Comparison of ENCODE assay signal across 15 cellular contexts in the genomic region with DNA sequence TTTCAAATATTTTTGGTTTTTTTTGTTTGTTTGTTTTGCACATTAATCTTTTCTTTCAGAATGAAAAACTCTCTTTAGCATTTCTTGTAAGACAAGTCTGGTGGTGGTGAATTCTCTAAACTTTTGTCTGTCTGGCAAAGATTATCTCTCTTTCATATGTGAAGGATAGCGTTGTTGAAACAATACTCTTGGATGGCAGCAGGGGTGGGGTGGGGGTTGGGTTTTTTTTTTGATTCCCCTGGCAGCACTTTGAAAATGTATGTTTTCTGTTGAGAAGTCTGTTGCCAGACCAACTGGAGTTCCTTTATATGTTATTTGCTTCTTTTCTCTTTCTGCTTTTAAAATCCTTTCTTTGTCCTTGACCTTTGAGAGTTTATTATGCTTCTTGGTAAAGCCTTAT.
DNase-seq lines count a peak whose midpoint lies in the region; ATAC-seq and TF ChIP-seq lines count a peak whose summit lies in the region.
"Had no signal": no experiment of that assay in that cellular context is flagged by ENCODE, and none has a peak within 500 bp of the region (broad histone marks: within the 10 kb centered on the region; RNA-seq: fewer than 3 reads in every experiment).

No MANE protein-coding gene starts in this region.

- H3K9me3 ChIP-seq in sigmoid colon, result no peaks in the 10 kb centered on the region
- peaks cover 0 to 7% of the 10 kb centered on the region in 2 donors for H3K9me3 ChIP-seq in ascending aorta
- H3K9me3 ChIP-seq: Caco-2 had no signal

- H3K27me3 ChIP-seq in sigmoid colon, result no peaks in the 10 kb centered on the region
- H3K27me3 ChIP-seq in ascending aorta, result no peaks in the 10 kb centered on the region

- H3K27ac Mint-ChIP-seq in activated CD4-positive, alpha-beta memory T cell treated with anti-CD3 and anti-CD28 coated beads, Interleukin-2, amount 10 ng/mL, durations not matched to agents 7 days and 5 days, result peak overlapping the region; percentile 60
- H3K27ac Mint-ChIP-seq in activated CD4-positive, alpha-beta memory T cell treated with anti-CD3 and anti-CD28 coated beads for 36 hours, result no peak overlapping the region
- H3K27ac Mint-ChIP-seq in activated T-helper 1 cell treated with anti-CD3 and anti-CD28 coated beads, Interleukin-12 subunit alpha, Interleukin-12 subunit beta, Interleukin-2, Interleukin-4 antibody, amounts not matched to agents 30 ng/mL and 10 ng/mL and 1 ng/mL, durations not matched to agents 14 hours and 24 hours and 36 hours, result no peak overlapping the region
- peak overlapping the region; percentile 36 to 66 for H3K27ac Mint-ChIP-seq in natural killer cell treated with Interleukin-12 subunit alpha and Interleukin-12 subunit beta and Interleukin-15 and Interleukin-18, amount 100 ng/mL, for 72 hours

- H3K4me1 Mint-ChIP-seq in activated CD4-positive, alpha-beta memory T cell treated with anti-CD3 and anti-CD28 coated beads, Interleukin-2, amount 10 ng/mL, durations not matched to agents 7 days and 5 days, result peaks cover 29% of the 10 kb centered on the region
- H3K4me1 Mint-ChIP-seq in activated CD4-positive, alpha-beta memory T cell treated with anti-CD3 and anti-CD28 coated beads for 36 hours (ENCODE audit: low read depth), result peaks cover 19% of the 10 kb centered on the region
- H3K4me1 Mint-ChIP-seq in activated T-helper 1 cell treated with anti-CD3 and anti-CD28 coated beads, Interleukin-12 subunit alpha, Interleukin-12 subunit beta, Interleukin-2, Interleukin-4 antibody, amounts not matched to agents 30 ng/mL and 10 ng/mL and 1 ng/mL, durations not matched to agents 14 hours and 24 hours and 36 hours (ENCODE audit: low read depth), result peaks cover 33% of the 10 kb centered on the region
- H3K4me1 Mint-ChIP-seq in natural killer cell treated with Interleukin-12 subunit alpha and Interleukin-12 subunit beta and Interleukin-15 and Interleukin-18, amount 100 ng/mL, for 72 hours (ENCODE audit: low read depth in 2 of 2), result peaks cover 34 to 49% of the 10 kb centered on the region in 2 donors

- POLR2A ChIA-PET in activated CD4-positive, alpha-beta memory T cell treated with anti-CD3 and anti-CD28 coated beads, Interleukin-2, amount 10 ng/mL, durations not matched to agents 7 days and 5 days (lab: Charles Lee), result no interaction called here
- POLR2A ChIA-PET in activated CD4-positive, alpha-beta memory T cell treated with anti-CD3 and anti-CD28 coated beads for 36 hours (lab: Charles Lee), result no interaction called here

- in situ Hi-C loops in KBM-7 (cut with MboI; ENCODE audit: low pct_unique_long_range_greater_than_20kb, low sequenced_read_pairs), result no loop called here

- TF ChIP-seq POLR2A in sigmoid colon (IDR thresholded peaks at IDR 0.05), result no peak

- ATAC-seq in natural killer cell treated with Interleukin-12 subunit alpha and Interleukin-12 subunit beta and Interleukin-15 and Interleukin-18, amount 100 ng/mL, for 72 hours, result no peak
- ATAC-seq: left lobe of liver had no signal

- no peak overlapping the region for H3K27ac ChIP-seq in sigmoid colon
- H3K27ac ChIP-seq in ascending aorta, result no peak overlapping the region
- H3K27ac ChIP-seq: parathyroid adenoma had no signal

- CTCF ChIA-PET in activated CD4-positive, alpha-beta memory T cell treated with anti-CD3 and anti-CD28 coated beads, Interleukin-2, amount 10 ng/mL, durations not matched to agents 7 days and 5 days (lab: Charles Lee), result interaction anchor here (1.3 kb wide), 1 partner anchor 321 kb away, joined by 3 read pairs; no protein-coding TSS in a partner anchor
- CTCF ChIA-PET in activated CD4-positive, alpha-beta memory T cell treated with anti-CD3 and anti-CD28 coated beads for 36 hours (lab: Charles Lee), result no interaction called here

- H3K4me3 ChIP-seq in sigmoid colon, result no peak overlapping the region
- H3K4me3 ChIP-seq in ascending aorta, result no peak overlapping the region
- H3K4me3 ChIP-seq: GM12878 had no signal

- H3K9me3 Mint-ChIP-seq in activated CD4-positive, alpha-beta memory T cell treated with anti-CD3 and anti-CD28 coated beads, Interleukin-2, amount 10 ng/mL, durations not matched to agents 7 days and 5 days, result peaks cover 4% of the 10 kb centered on the region
- H3K9me3 Mint-ChIP-seq in activated CD4-positive, alpha-beta memory T cell treated with anti-CD3 and anti-CD28 coated beads for 36 hours, result peaks cover 7% of the 10 kb centered on the region
- peaks cover 8% of the 10 kb centered on the region for H3K9me3 Mint-ChIP-seq in activated T-helper 1 cell treated with anti-CD3 and anti-CD28 coated beads, Interleukin-12 subunit alpha, Interleukin-12 subunit beta, Interleukin-2, Interleukin-4 antibody, amounts not matched to agents 30 ng/mL and 10 ng/mL and 1 ng/mL, durations not matched to agents 14 hours and 24 hours and 36 hours
- H3K9me3 Mint-ChIP-seq in natural killer cell treated with Interleukin-12 subunit alpha and Interleukin-12 subunit beta and Interleukin-15 and Interleukin-18, amount 100 ng/mL, for 72 hours, result no peaks in the 10 kb centered on the region

- DNase-seq in activated CD4-positive, alpha-beta memory T cell treated with anti-CD3 and anti-CD28 coated beads, Interleukin-2, amount 10 ng/mL, durations not matched to agents 7 days and 5 days, result no peak
- DNase-seq in activated CD4-positive, alpha-beta memory T cell treated with anti-CD3 and anti-CD28 coated beads for 36 hours, result no peak
- DNase-seq in KBM-7 (peak; percentile 49), putamen (ENCODE audit: low spot score) (no peak), sigmoid colon (no peak), ascending aorta (ENCODE audit: low spot score in 2 of 2) (no peak)
- no peak for DNase-seq in activated T-helper 1 cell treated with anti-CD3 and anti-CD28 coated beads, Interleukin-12 subunit alpha, Interleukin-12 subunit beta, Interleukin-2, Interleukin-4 antibody, amounts not matched to agents 30 ng/mL and 10 ng/mL and 1 ng/mL, durations not matched to agents 14 hours and 24 hours and 36 hours (ENCODE audit: low spot score)
- no peak for DNase-seq in natural killer cell treated with Interleukin-12 subunit alpha and Interleukin-12 subunit beta and Interleukin-15 and Interleukin-18, amount 100 ng/mL, for 72 hours (ENCODE audit: low spot score)
- DNase-seq: activated naive CD4-positive, alpha-beta T cell treated with Interleukin-2 at 50 U/mL for 16 hours; Caco-2; HCEC 1CT; NCI-H1092 treated with DMSO at 0.1 percent for 48 hours had no signal

- no peaks in the 10 kb centered on the region for H3K36me3 ChIP-seq in sigmoid colon
- no peaks in the 10 kb centered on the region for H3K36me3 ChIP-seq in ascending aorta

- no peak for TF ChIP-seq CTCF in sigmoid colon (IDR thresholded peaks at IDR 0.05)
- no peak for TF ChIP-seq CTCF in ascending aorta (IDR thresholded peaks at IDR 0.05)

- 45% methylated on average over 1 of the region's 1 CpG for WGBS in sigmoid colon, 2 donors

- H3K4me3 Mint-ChIP-seq in activated CD4-positive, alpha-beta memory T cell treated with anti-CD3 and anti-CD28 coated beads, Interleukin-2, amount 10 ng/mL, durations not matched to agents 7 days and 5 days, result no peak overlapping the region
- no peak overlapping the region for H3K4me3 Mint-ChIP-seq in activated CD4-positive, alpha-beta memory T cell treated with anti-CD3 and anti-CD28 coated beads for 36 hours
- peak overlapping the region; percentile 27 for H3K4me3 Mint-ChIP-seq in activated T-helper 1 cell treated with anti-CD3 and anti-CD28 coated beads, Interleukin-12 subunit alpha, Interleukin-12 subunit beta, Interleukin-2, Interleukin-4 antibody, amounts not matched to agents 30 ng/mL and 10 ng/mL and 1 ng/mL, durations not matched to agents 14 hours and 24 hours and 36 hours
- peak overlapping the region; percentile 55 for H3K4me3 Mint-ChIP-seq in natural killer cell treated with Interleukin-12 subunit alpha and Interleukin-12 subunit beta and Interleukin-15 and Interleukin-18, amount 100 ng/mL, for 72 hours

- peaks cover 7% of the 10 kb centered on the region for H3K36me3 Mint-ChIP-seq in activated CD4-positive, alpha-beta memory T cell treated with anti-CD3 and anti-CD28 coated beads, Interleukin-2, amount 10 ng/mL, durations not matched to agents 7 days and 5 days (ENCODE audit: low read depth)
- H3K36me3 Mint-ChIP-seq in activated CD4-positive, alpha-beta memory T cell treated with anti-CD3 and anti-CD28 coated beads for 36 hours, result peaks cover 2% of the 10 kb centered on the region
- H3K36me3 Mint-ChIP-seq in activated T-helper 1 cell treated with anti-CD3 and anti-CD28 coated beads, Interleukin-12 subunit alpha, Interleukin-12 subunit beta, Interleukin-2, Interleukin-4 antibody, amounts not matched to agents 30 ng/mL and 10 ng/mL and 1 ng/mL, durations not matched to agents 14 hours and 24 hours and 36 hours (ENCODE audit: low read depth), result peaks cover 5% of the 10 kb centered on the region
- H3K36me3 Mint-ChIP-seq in natural killer cell treated with Interleukin-12 subunit alpha and Interleukin-12 subunit beta and Interleukin-15 and Interleukin-18, amount 100 ng/mL, for 72 hours, result peaks cover 18% of the 10 kb centered on the region

- intact Hi-C loops in activated CD4-positive, alpha-beta memory T cell treated with anti-CD3 and anti-CD28 coated beads for 36 hours (cut with micrococcal nuclease), result loop anchor here (2.0 kb wide), 1 partner anchor 16 kb away; no protein-coding TSS in a partner anchor
- intact Hi-C loops in activated T-helper 1 cell treated with anti-CD3 and anti-CD28 coated beads, Interleukin-12 subunit alpha, Interleukin-12 subunit beta, Interleukin-2, Interleukin-4 antibody, amounts not matched to agents 30 ng/mL and 10 ng/mL and 1 ng/mL, durations not matched to agents 14 hours and 24 hours and 36 hours (cut with micrococcal nuclease), result loop anchor here (2.0 to 5.0 kb wide), 3 partner anchors 16 to 158 kb away; no protein-coding TSS in a partner anchor
- intact Hi-C loops in sigmoid colon (cut with DNase I) (no loop called here), ascending aorta (cut with DNase I) (no loop called here)

- peaks cover 1% of the 10 kb centered on the region for H3K27me3 Mint-ChIP-seq in activated CD4-positive, alpha-beta memory T cell treated with anti-CD3 and anti-CD28 coated beads, Interleukin-2, amount 10 ng/mL, durations not matched to agents 7 days and 5 days
- H3K27me3 Mint-ChIP-seq in activated CD4-positive, alpha-beta memory T cell treated with anti-CD3 and anti-CD28 coated beads for 36 hours, result no peaks in the 10 kb centered on the region
- peaks cover 4% of the 10 kb centered on the region for H3K27me3 Mint-ChIP-seq in activated T-helper 1 cell treated with anti-CD3 and anti-CD28 coated beads, Interleukin-12 subunit alpha, Interleukin-12 subunit beta, Interleukin-2, Interleukin-4 antibody, amounts not matched to agents 30 ng/mL and 10 ng/mL and 1 ng/mL, durations not matched to agents 14 hours and 24 hours and 36 hours (ENCODE audit: insufficient read depth)
- H3K27me3 Mint-ChIP-seq in natural killer cell treated with Interleukin-12 subunit alpha and Interleukin-12 subunit beta and Interleukin-15 and Interleukin-18, amount 100 ng/mL, for 72 hours, result no peaks in the 10 kb centered on the region

- H3K4me1 ChIP-seq in sigmoid colon (no peaks in the 10 kb centered on the region), ascending aorta (no peaks in the 10 kb centered on the region)
- H3K4me1 ChIP-seq: Caco-2, parathyroid adenoma had no signal

- no peak for TF ChIP-seq EP300 in sigmoid colon (IDR thresholded peaks at IDR 0.05)

Comparison
In these comparisons a context has a peak if more than half of its experiments do, and no peak if none do; other contexts are left out.
1. H3K27ac Mint-ChIP-seq: peak in activated CD4-positive, alpha-beta memory T cell treated with anti-CD3 and anti-CD28 coated beads, Interleukin-2, amount 10 ng/mL, durations not matched to agents 7 days and 5 days (single experiment) and natural killer cell treated with Interleukin-12 subunit alpha and Interleukin-12 subunit beta and Interleukin-15 and Interleukin-18, amount 100 ng/mL, for 72 hours (2 of 2); none in activated CD4-positive, alpha-beta memory T cell treated with anti-CD3 and anti-CD28 coated beads for 36 hours (single experiment) and activated T-helper 1 cell treated with anti-CD3 and anti-CD28 coated beads, Interleukin-12 subunit alpha, Interleukin-12 subunit beta, Interleukin-2, Interleukin-4 antibody, amounts not matched to agents 30 ng/mL and 10 ng/mL and 1 ng/mL, durations not matched to agents 14 hours and 24 hours and 36 hours (single experiment).
2. H3K4me3 Mint-ChIP-seq: peak in activated T-helper 1 cell treated with anti-CD3 and anti-CD28 coated beads, Interleukin-12 subunit alpha, Interleukin-12 subunit beta, Interleukin-2, Interleukin-4 antibody, amounts not matched to agents 30 ng/mL and 10 ng/mL and 1 ng/mL, durations not matched to agents 14 hours and 24 hours and 36 hours (single experiment) and natural killer cell treated with Interleukin-12 subunit alpha and Interleukin-12 subunit beta and Interleukin-15 and Interleukin-18, amount 100 ng/mL, for 72 hours (single experiment); none in activated CD4-positive, alpha-beta memory T cell treated with anti-CD3 and anti-CD28 coated beads, Interleukin-2, amount 10 ng/mL, durations not matched to agents 7 days and 5 days (single experiment) and activated CD4-positive, alpha-beta memory T cell treated with anti-CD3 and anti-CD28 coated beads for 36 hours (single experiment).
3. intact Hi-C loops: an anchor here in activated CD4-positive, alpha-beta memory T cell treated with anti-CD3 and anti-CD28 coated beads for 36 hours (2.0 kb wide) and activated T-helper 1 cell treated with anti-CD3 and anti-CD28 coated beads, Interleukin-12 subunit alpha, Interleukin-12 subunit beta, Interleukin-2, Interleukin-4 antibody, amounts not matched to agents 30 ng/mL and 10 ng/mL and 1 ng/mL, durations not matched to agents 14 hours and 24 hours and 36 hours (2.0 to 5.0 kb wide); none called in sigmoid colon and ascending aorta.